ENCODE assay signal across 28 cellular contexts in genomic region chr21:15274701-15275255, GRCh38.
"Had no signal": no experiment of that assay in that cellular context is flagged by ENCODE, and none has a peak within 500 bp of the region (broad histone marks: within the 10 kb centered on the region; RNA-seq: fewer than 3 reads in every experiment).

No MANE protein-coding gene starts in this region.

- H3K4me1 ChIP-seq: left ventricle myocardium inferior, neural progenitor cell, right atrium auricular region, stomach, suprapubic skin, upper lobe of left lung, vagina had no signal

- H3K27ac Mint-ChIP-seq: immature natural killer cell; mesothelial cell of epicardium; naive B cell; natural killer cell; nephron progenitor cell; neural progenitor cell; progenitor cell of endocrine pancreas; stimulated activated naive B cell treated with anti-CD40 and anti-IgM and Interleukin-4, amounts not matched to agents 10 μg/mL and 1 μg/mL and 100 μg/mL, for 72 hours had no signal

- H3K27me3 Mint-ChIP-seq: progenitor cell of endocrine pancreas had no signal

- H3K27me3 ChIP-seq: neural progenitor cell, ovary, right atrium auricular region, stomach, suprapubic skin, tibial artery, upper lobe of left lung, vagina had no signal

- H3K9me3 Mint-ChIP-seq: immature natural killer cell; nephron progenitor cell; neural progenitor cell; stimulated activated naive B cell treated with anti-CD40 and anti-IgM and Interleukin-4, amounts not matched to agents 10 μg/mL and 1 μg/mL and 100 μg/mL, for 72 hours had no signal

- H3K27ac ChIP-seq: left ventricle myocardium inferior, neural progenitor cell, ovary, right atrium auricular region, skin epidermis, stomach, suprapubic skin, thoracic aorta, tibial artery, upper lobe of left lung, vagina had no signal

- H3K9ac ChIP-seq: neural progenitor cell had no signal

- H3K36me3 Mint-ChIP-seq: immature natural killer cell; mesothelial cell of epicardium; naive B cell; natural killer cell; stimulated activated naive B cell treated with anti-CD40 and anti-IgM and Interleukin-4, amounts not matched to agents 10 μg/mL and 1 μg/mL and 100 μg/mL, for 72 hours had no signal

- H3K4me1 Mint-ChIP-seq: immature natural killer cell, natural killer cell, nephron progenitor cell had no signal

- H3K4me3 ChIP-seq: left ventricle myocardium inferior, lung, neural progenitor cell, ovary, right atrium auricular region, skin epidermis, stomach, suprapubic skin, thoracic aorta, tibial artery, upper lobe of left lung, vagina had no signal

- H3K36me3 ChIP-seq: left ventricle myocardium inferior, neural progenitor cell, ovary, right atrium auricular region, stomach, suprapubic skin, thoracic aorta, tibial artery, upper lobe of left lung, vagina had no signal

- H3K4me2 ChIP-seq: neural progenitor cell had no signal

- DNase-seq: hypothalamus; immature natural killer cell; kidney; left colon; left ventricle myocardium inferior; mesendoderm; naive B cell; natural killer cell; nephron progenitor cell; ovary; stimulated activated CD4-positive, alpha-beta T cell treated with anti-CD3 and anti-CD28 coated beads, Interleukin-12 subunit alpha, Interleukin-12 subunit beta, amount 100 ng/mL, for 4 hours; stimulated activated CD4-positive, alpha-beta T cell treated with anti-CD3 and anti-CD28 coated beads, Interleukin-15, amount 100 ng/mL, for 24 hours; stimulated activated CD4-positive, alpha-beta T cell treated with anti-CD3 and anti-CD28 coated beads, Interleukin-2, amount 100 ng/mL, for 24 hours; stimulated activated CD4-positive, alpha-beta T cell treated with anti-CD3 and anti-CD28 coated beads, Interleukin-4, amount 100 ng/mL, for 1 hour; stimulated activated naive B cell treated with anti-CD40 and anti-IgM and Interleukin-4, amounts not matched to agents 10 μg/mL and 1 μg/mL and 100 μg/mL, for 72 hours; stimulated activated naive CD8-positive, alpha-beta T cell treated with anti-CD3 and anti-CD28 coated beads, Interleukin-15, Interleukin-2, amounts not matched to agents 100 U/mL and 50 U/mL, for 24 hours; stomach; tibial artery; upper lobe of left lung had no signal

- H3K4me3 Mint-ChIP-seq: immature natural killer cell; mesothelial cell of epicardium; naive B cell; natural killer cell; nephron progenitor cell; neural progenitor cell; stimulated activated naive B cell treated with anti-CD40 and anti-IgM and Interleukin-4, amounts not matched to agents 10 μg/mL and 1 μg/mL and 100 μg/mL, for 72 hours had no signal

- H3K9me3 ChIP-seq: left ventricle myocardium inferior, ovary, right atrium auricular region, stomach, suprapubic skin, thoracic aorta, tibial artery, upper lobe of left lung, vagina had no signal
